16 cellular contexts compared by ENCODE assay signal in the genomic region with DNA sequence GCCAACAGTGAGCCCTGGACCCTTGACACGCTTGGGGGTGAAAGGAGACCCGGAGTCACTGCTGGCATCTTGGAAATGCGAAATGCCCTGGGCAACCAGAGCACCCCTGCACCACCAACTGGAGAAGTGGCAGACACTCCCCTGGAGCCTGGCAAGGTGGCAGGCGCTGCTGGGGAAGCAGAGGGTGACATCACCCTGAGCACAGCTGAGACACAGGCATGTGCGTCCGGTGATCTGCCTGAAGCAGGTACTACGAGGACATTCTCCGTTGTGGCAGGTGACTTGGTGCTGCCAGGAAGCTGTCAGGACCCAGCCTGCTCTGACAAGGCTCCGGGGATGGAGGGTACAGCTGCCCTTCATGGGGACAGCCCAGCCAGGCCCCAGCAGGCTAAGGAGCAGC.
"Had no signal": no experiment of that assay in that cellular context is flagged by ENCODE, and none has a peak within 500 bp of the region (broad histone marks: within the 10 kb centered on the region; RNA-seq: fewer than 3 reads in every experiment).

No MANE protein-coding gene starts in this region.

- H3K36me3 ChIP-seq: colonic mucosa, tibial nerve had no signal

- DNase-seq: activated CD4-positive, alpha-beta T cell treated with anti-CD3 and anti-CD28 coated beads, Interleukin-2, amount 10 ng/mL, durations not matched to agents 24 days and 14 days; activated CD8-positive, alpha-beta T cell treated with anti-CD3 and anti-CD28 coated beads for 36 hours; activated naive CD4-positive, alpha-beta T cell treated with anti-CD3 and anti-CD28 coated beads for 36 hours; activated T-cell treated with anti-CD3 and anti-CD28 coated beads, Interleukin-2, amount 50 U/mL, for 1 hour; body of pancreas; central memory CD4-positive, alpha-beta T cell; colonic mucosa; endodermal cell; erythroblast; stimulated activated naive CD8-positive, alpha-beta T cell treated with anti-CD3 and anti-CD28 coated beads, Interleukin-15, Interleukin-2, amounts not matched to agents 100 U/mL and 50 U/mL, for 24 hours; substantia nigra; T-helper 1 cell; T1000 had no signal

- FAIRE-seq: islet of Langerhans had no signal

- H3K9me3 ChIP-seq: body of pancreas, colonic mucosa, right atrium auricular region, tibial nerve had no signal

- H3K4me1 ChIP-seq: body of pancreas, colonic mucosa, tibial nerve had no signal

- H3K27ac ChIP-seq: body of pancreas, colonic mucosa, tibial nerve had no signal

- H3K4me3 ChIP-seq: body of pancreas, colonic mucosa, right atrium auricular region, tibial nerve had no signal

- H3K27me3 ChIP-seq: body of pancreas, colonic mucosa, right atrium auricular region, tibial nerve had no signal

- ATAC-seq: activated CD8-positive, alpha-beta T cell treated with anti-CD3 and anti-CD28 coated beads for 36 hours; body of pancreas; stimulated activated naive CD8-positive, alpha-beta T cell treated with anti-CD3 and anti-CD28 coated beads, Interleukin-15, Interleukin-2, amounts not matched to agents 100 U/mL and 50 U/mL, for 24 hours had no signal
